In genomic region chr17:64565563-64565962, GRCh38 we compare ENCODE assay signal across 2 cellular contexts.
TF ChIP-seq lines count a peak whose summit lies in the region.

No MANE protein-coding gene starts in this region.

TF ChIP-seq in SK-N-SH treated with all-trans-retinoic acid at 6 μM for 48 hours, 23 proteins besides CTCF, POLR2A, EP300 and RAD21:
- TF ChIP-seq TSHZ2 (CRISPR knock-in tag; IDR thresholded peaks at IDR 0.05): no peak
- TF ChIP-seq ZNF565 (CRISPR knock-in tag; conservative IDR thresholded peaks at IDR 0.05; ENCODE audit: low read depth): no peak
- TF ChIP-seq GLIS3 (CRISPR knock-in tag; IDR thresholded peaks at IDR 0.05): no peak
- TF ChIP-seq PATZ1 (CRISPR knock-in tag; IDR thresholded peaks at IDR 0.05; ENCODE audit: borderline replicate concordance): no peak
- no peak for TF ChIP-seq ZC3H10 (CRISPR knock-in tag; IDR thresholded peaks at IDR 0.05)
- no peak for TF ChIP-seq ZNF70 (CRISPR knock-in tag; IDR thresholded peaks at IDR 0.05)
- TF ChIP-seq TCF4 (CRISPR knock-in tag; IDR thresholded peaks at IDR 0.05; ENCODE audit: borderline replicate concordance): no peak
- TF ChIP-seq, protein P1, sequence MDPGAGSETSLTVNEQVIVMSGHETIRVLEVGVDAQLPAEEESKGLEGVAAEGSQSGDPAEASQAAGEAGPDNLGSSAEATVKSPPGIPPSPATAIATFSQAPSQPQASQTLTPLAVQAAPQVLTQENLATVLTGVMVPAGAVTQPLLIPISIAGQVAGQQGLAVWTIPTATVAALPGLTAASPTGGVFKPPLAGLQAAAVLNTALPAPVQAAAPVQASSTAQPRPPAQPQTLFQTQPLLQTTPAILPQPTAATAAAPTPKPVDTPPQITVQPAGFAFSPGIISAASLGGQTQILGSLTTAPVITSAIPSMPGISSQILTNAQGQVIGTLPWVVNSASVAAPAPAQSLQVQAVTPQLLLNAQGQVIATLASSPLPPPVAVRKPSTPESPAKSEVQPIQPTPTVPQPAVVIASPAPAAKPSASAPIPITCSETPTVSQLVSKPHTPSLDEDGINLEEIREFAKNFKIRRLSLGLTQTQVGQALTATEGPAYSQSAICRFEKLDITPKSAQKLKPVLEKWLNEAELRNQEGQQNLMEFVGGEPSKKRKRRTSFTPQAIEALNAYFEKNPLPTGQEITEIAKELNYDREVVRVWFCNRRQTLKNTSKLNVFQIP (CRISPR knock-in tag; IDR thresholded peaks at IDR 0.05; ENCODE audit: borderline replicate concordance, low read depth): no peak
- TF ChIP-seq, protein P2, sequence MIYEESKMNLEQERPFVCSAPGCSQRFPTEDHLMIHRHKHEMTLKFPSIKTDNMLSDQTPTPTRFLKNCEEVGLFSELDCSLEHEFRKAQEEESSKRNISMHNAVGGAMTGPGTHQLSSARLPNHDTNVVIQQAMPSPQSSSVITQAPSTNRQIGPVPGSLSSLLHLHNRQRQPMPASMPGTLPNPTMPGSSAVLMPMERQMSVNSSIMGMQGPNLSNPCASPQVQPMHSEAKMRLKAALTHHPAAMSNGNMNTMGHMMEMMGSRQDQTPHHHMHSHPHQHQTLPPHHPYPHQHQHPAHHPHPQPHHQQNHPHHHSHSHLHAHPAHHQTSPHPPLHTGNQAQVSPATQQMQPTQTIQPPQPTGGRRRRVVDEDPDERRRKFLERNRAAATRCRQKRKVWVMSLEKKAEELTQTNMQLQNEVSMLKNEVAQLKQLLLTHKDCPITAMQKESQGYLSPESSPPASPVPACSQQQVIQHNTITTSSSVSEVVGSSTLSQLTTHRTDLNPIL (CRISPR knock-in tag; IDR thresholded peaks at IDR 0.05; ENCODE audit: low read depth): no peak
- no peak for TF ChIP-seq SNAI2 (CRISPR knock-in tag; IDR thresholded peaks at IDR 0.05)
- no peak for TF ChIP-seq CSDC2 (CRISPR knock-in tag; IDR thresholded peaks at IDR 0.05)
- no peak for TF ChIP-seq TOX (CRISPR knock-in tag; IDR thresholded peaks at IDR 0.05; ENCODE audit: borderline replicate concordance)

TF ChIP-seq in SK-N-SH, 30 proteins besides CTCF, POLR2A, EP300 and RAD21:
- TF ChIP-seq, protein P3, sequence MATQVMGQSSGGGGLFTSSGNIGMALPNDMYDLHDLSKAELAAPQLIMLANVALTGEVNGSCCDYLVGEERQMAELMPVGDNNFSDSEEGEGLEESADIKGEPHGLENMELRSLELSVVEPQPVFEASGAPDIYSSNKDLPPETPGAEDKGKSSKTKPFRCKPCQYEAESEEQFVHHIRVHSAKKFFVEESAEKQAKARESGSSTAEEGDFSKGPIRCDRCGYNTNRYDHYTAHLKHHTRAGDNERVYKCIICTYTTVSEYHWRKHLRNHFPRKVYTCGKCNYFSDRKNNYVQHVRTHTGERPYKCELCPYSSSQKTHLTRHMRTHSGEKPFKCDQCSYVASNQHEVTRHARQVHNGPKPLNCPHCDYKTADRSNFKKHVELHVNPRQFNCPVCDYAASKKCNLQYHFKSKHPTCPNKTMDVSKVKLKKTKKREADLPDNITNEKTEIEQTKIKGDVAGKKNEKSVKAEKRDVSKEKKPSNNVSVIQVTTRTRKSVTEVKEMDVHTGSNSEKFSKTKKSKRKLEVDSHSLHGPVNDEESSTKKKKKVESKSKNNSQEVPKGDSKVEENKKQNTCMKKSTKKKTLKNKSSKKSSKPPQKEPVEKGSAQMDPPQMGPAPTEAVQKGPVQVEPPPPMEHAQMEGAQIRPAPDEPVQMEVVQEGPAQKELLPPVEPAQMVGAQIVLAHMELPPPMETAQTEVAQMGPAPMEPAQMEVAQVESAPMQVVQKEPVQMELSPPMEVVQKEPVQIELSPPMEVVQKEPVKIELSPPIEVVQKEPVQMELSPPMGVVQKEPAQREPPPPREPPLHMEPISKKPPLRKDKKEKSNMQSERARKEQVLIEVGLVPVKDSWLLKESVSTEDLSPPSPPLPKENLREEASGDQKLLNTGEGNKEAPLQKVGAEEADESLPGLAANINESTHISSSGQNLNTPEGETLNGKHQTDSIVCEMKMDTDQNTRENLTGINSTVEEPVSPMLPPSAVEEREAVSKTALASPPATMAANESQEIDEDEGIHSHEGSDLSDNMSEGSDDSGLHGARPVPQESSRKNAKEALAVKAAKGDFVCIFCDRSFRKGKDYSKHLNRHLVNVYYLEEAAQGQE (IDR thresholded peaks at IDR 0.05; ENCODE audit: low read depth, low read length): no peak
- TF ChIP-seq, protein P4, sequence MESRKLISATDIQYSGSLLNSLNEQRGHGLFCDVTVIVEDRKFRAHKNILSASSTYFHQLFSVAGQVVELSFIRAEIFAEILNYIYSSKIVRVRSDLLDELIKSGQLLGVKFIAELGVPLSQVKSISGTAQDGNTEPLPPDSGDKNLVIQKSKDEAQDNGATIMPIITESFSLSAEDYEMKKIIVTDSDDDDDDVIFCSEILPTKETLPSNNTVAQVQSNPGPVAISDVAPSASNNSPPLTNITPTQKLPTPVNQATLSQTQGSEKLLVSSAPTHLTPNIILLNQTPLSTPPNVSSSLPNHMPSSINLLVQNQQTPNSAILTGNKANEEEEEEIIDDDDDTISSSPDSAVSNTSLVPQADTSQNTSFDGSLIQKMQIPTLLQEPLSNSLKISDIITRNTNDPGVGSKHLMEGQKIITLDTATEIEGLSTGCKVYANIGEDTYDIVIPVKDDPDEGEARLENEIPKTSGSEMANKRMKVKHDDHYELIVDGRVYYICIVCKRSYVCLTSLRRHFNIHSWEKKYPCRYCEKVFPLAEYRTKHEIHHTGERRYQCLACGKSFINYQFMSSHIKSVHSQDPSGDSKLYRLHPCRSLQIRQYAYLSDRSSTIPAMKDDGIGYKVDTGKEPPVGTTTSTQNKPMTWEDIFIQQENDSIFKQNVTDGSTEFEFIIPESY (IDR thresholded peaks at IDR 0.05; ENCODE audit: borderline replicate concordance, low read depth): no peak
- TF ChIP-seq CHD2 (IDR thresholded peaks at IDR 0.05; ENCODE audit: low read length, partially characterized antibody) (no peak), ELF1 (IDR thresholded peaks at IDR 0.05) (no peak), MEF2A (IDR thresholded peaks at IDR 0.05; ENCODE audit: borderline replicate concordance, low read depth) (no peak), GABPA (IDR thresholded peaks at IDR 0.05; ENCODE audit: low read depth) (no peak), TEAD4 (IDR thresholded peaks at IDR 0.05; ENCODE audit: borderline replicate concordance, insufficient read depth) (no peak), JUND (IDR thresholded peaks at IDR 0.05) (no peak), SMC3 (IDR thresholded peaks at IDR 0.05; ENCODE audit: low read depth, low read length) (no peak), TCF12 (IDR thresholded peaks at IDR 0.05) (no peak), RFX5 (IDR thresholded peaks at IDR 0.05; ENCODE audit: low read length) (no peak)
- TF ChIP-seq, protein P5, sequence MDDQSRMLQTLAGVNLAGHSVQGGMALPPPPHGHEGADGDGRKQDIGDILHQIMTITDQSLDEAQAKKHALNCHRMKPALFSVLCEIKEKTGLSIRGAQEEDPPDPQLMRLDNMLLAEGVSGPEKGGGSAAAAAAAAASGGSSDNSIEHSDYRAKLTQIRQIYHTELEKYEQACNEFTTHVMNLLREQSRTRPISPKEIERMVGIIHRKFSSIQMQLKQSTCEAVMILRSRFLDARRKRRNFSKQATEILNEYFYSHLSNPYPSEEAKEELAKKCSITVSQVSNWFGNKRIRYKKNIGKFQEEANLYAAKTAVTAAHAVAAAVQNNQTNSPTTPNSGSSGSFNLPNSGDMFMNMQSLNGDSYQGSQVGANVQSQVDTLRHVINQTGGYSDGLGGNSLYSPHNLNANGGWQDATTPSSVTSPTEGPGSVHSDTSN (IDR thresholded peaks at IDR 0.05): no peak
- TF ChIP-seq, protein P6, sequence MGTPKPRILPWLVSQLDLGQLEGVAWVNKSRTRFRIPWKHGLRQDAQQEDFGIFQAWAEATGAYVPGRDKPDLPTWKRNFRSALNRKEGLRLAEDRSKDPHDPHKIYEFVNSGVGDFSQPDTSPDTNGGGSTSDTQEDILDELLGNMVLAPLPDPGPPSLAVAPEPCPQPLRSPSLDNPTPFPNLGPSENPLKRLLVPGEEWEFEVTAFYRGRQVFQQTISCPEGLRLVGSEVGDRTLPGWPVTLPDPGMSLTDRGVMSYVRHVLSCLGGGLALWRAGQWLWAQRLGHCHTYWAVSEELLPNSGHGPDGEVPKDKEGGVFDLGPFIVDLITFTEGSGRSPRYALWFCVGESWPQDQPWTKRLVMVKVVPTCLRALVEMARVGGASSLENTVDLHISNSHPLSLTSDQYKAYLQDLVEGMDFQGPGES (IDR thresholded peaks at IDR 0.05; ENCODE audit: low read depth, low read length): no peak
